In genomic region chr5:112024769-112025168, GRCh38 we compare ENCODE assay signal across 11 cellular contexts.
"Had no signal": no experiment of that assay in that cellular context is flagged by ENCODE, and none has a peak within 500 bp of the region (broad histone marks: within the 10 kb centered on the region; RNA-seq: fewer than 3 reads in every experiment).

No MANE protein-coding gene starts in this region.

- H3K4me1 ChIP-seq: left ventricle myocardium inferior, upper lobe of right lung had no signal

- H3K27me3 Mint-ChIP-seq: activated naive CD8-positive, alpha-beta T cell treated with anti-CD3 and anti-CD28 coated beads for 36 hours; naive thymus-derived CD8-positive, alpha-beta T cell; stimulated activated naive CD8-positive, alpha-beta T cell treated with anti-CD3 and anti-CD28 coated beads, Interleukin-15, Interleukin-2, amounts not matched to agents 100 ng/mL and 50 ng/mL, for 24 hours had no signal

- H3K36me3 Mint-ChIP-seq: activated naive CD8-positive, alpha-beta T cell treated with anti-CD3 and anti-CD28 coated beads for 36 hours; naive thymus-derived CD8-positive, alpha-beta T cell had no signal

- H3K36me3 ChIP-seq: left ventricle myocardium inferior, upper lobe of right lung had no signal

- H3K27ac Mint-ChIP-seq: activated naive CD8-positive, alpha-beta T cell treated with anti-CD3 and anti-CD28 coated beads for 36 hours; activated T-helper 1 cell treated with anti-CD3 and anti-CD28 coated beads, Interleukin-12 subunit alpha, Interleukin-12 subunit beta, Interleukin-2, Interleukin-4 antibody, amounts not matched to agents 30 ng/mL and 10 ng/mL and 1 ng/mL, durations not matched to agents 14 hours and 24 hours and 36 hours; naive thymus-derived CD8-positive, alpha-beta T cell; stimulated activated naive CD8-positive, alpha-beta T cell treated with anti-CD3 and anti-CD28 coated beads, Interleukin-15, Interleukin-2, amounts not matched to agents 100 ng/mL and 50 ng/mL, for 24 hours had no signal

- H3K9me3 ChIP-seq: upper lobe of right lung had no signal

- DNase-seq: activated naive CD8-positive, alpha-beta T cell treated with anti-CD3 and anti-CD28 coated beads for 36 hours; anterior cingulate cortex; hippocampal formation; left ventricle myocardium inferior; naive thymus-derived CD8-positive, alpha-beta T cell; upper lobe of right lung had no signal

- FAIRE-seq: bronchial epithelial cell had no signal

- H3K27ac ChIP-seq: left ventricle myocardium inferior, skin epidermis, upper lobe of right lung had no signal

- H3K9me3 Mint-ChIP-seq: activated naive CD8-positive, alpha-beta T cell treated with anti-CD3 and anti-CD28 coated beads for 36 hours; activated T-helper 1 cell treated with anti-CD3 and anti-CD28 coated beads, Interleukin-12 subunit alpha, Interleukin-12 subunit beta, Interleukin-2, Interleukin-4 antibody, amounts not matched to agents 30 ng/mL and 10 ng/mL and 1 ng/mL, durations not matched to agents 14 hours and 24 hours and 36 hours; stimulated activated naive CD8-positive, alpha-beta T cell treated with anti-CD3 and anti-CD28 coated beads, Interleukin-15, Interleukin-2, amounts not matched to agents 100 ng/mL and 50 ng/mL, for 24 hours had no signal

- H3K4me1 Mint-ChIP-seq: activated naive CD8-positive, alpha-beta T cell treated with anti-CD3 and anti-CD28 coated beads for 36 hours; naive thymus-derived CD8-positive, alpha-beta T cell had no signal

- H3K27me3 ChIP-seq: upper lobe of right lung had no signal

- H3K4me3 ChIP-seq: left ventricle myocardium inferior, skin epidermis, upper lobe of right lung had no signal

- ATAC-seq: activated CD4-positive, CD25-positive, alpha-beta regulatory T cell treated with anti-CD3 and anti-CD28 coated beads, Interleukin-2, amount 50 U/mL, for 24 hours; naive thymus-derived CD8-positive, alpha-beta T cell; upper lobe of right lung had no signal

- H3K4me3 Mint-ChIP-seq: activated naive CD8-positive, alpha-beta T cell treated with anti-CD3 and anti-CD28 coated beads for 36 hours; activated T-helper 1 cell treated with anti-CD3 and anti-CD28 coated beads, Interleukin-12 subunit alpha, Interleukin-12 subunit beta, Interleukin-2, Interleukin-4 antibody, amounts not matched to agents 30 ng/mL and 10 ng/mL and 1 ng/mL, durations not matched to agents 14 hours and 24 hours and 36 hours; naive thymus-derived CD8-positive, alpha-beta T cell; stimulated activated naive CD8-positive, alpha-beta T cell treated with anti-CD3 and anti-CD28 coated beads, Interleukin-15, Interleukin-2, amounts not matched to agents 100 ng/mL and 50 ng/mL, for 24 hours had no signal
